ENCODE assay signal across 12 cellular contexts in genomic region chr1:220894025-220894923, GRCh38. TPM values are rescaled to one million over a fixed set of nuclear protein-coding genes. Genes with fewer than 3 reads are reported as not detected.
DNase-seq lines count a peak whose midpoint lies in the region; ATAC-seq, FAIRE-seq and TF ChIP-seq lines count a peak whose summit lies in the region.
"Had no signal": no experiment of that assay in that cellular context is flagged by ENCODE, and none has a peak within 500 bp of the region (broad histone marks: within the 10 kb centered on the region; RNA-seq: fewer than 3 reads in every experiment).

No MANE protein-coding gene starts in this region.

- H3K9me3 ChIP-seq in left lung = no peaks in the 10 kb centered on the region
- H3K9me3 ChIP-seq in skeletal muscle tissue (ENCODE audit: control insufficient read depth in 3 of 3, low read length in 3 of 3) = no peaks in the 10 kb centered on the region

- H3K27ac Mint-ChIP-seq in HFFc6 = no peak overlapping the region
- no peak overlapping the region for H3K27ac Mint-ChIP-seq in dendritic cell treated with granulocyte-macrophage colony-stimulating factor and Interleukin-4, amounts not matched to agents 40 ng/mL and 50 ng/mL, for 4 days

- no peak for FAIRE-seq in H54 (lab: Jason Lieb, UNC)
- FAIRE-seq: islet of Langerhans had no signal

- peaks cover 6% of the 10 kb centered on the region for H3K4me1 Mint-ChIP-seq in HFFc6 (ENCODE audit: low read depth)
- H3K4me1 Mint-ChIP-seq in dendritic cell treated with granulocyte-macrophage colony-stimulating factor and Interleukin-4, amounts not matched to agents 40 ng/mL and 50 ng/mL, for 4 days (ENCODE audit: low read depth) = peaks cover 37% of the 10 kb centered on the region

- TF ChIP-seq POLR2A in H54 (IDR thresholded peaks at IDR 0.05; ENCODE audit: low read depth, low read length) = no peak

- peak overlapping the region in 1 of 3 donors; percentile 45 for H3K9ac ChIP-seq in skeletal muscle tissue (ENCODE audit: low read depth in 1 of 3, low read length in 3 of 3)

- H3K4me3 ChIP-seq in left lung (peak overlapping the region; percentile 7 to 30), skeletal muscle tissue (ENCODE audit: low read length in 3 of 3) (peak overlapping the region; percentile 64 to 72 (median 67))

- no peak overlapping the region for H3K27ac ChIP-seq in left lung
- H3K27ac ChIP-seq in skeletal muscle tissue (ENCODE audit: low read depth, low read length) = no peak overlapping the region

- intact Hi-C loops in dendritic cell treated with granulocyte-macrophage colony-stimulating factor and Interleukin-4, amounts not matched to agents 40 ng/mL and 50 ng/mL, for 4 days (cut with micrococcal nuclease) = no loop called here
- intact Hi-C loops in left lung (cut with DNase I) = no loop called here

- peak; percentile 29 for ATAC-seq in left lung

- H3K36me3 Mint-ChIP-seq in HFFc6 (ENCODE audit: low read depth) = peaks cover 23% of the 10 kb centered on the region
- no peaks in the 10 kb centered on the region for H3K36me3 Mint-ChIP-seq in dendritic cell treated with granulocyte-macrophage colony-stimulating factor and Interleukin-4, amounts not matched to agents 40 ng/mL and 50 ng/mL, for 4 days (ENCODE audit: low read depth)

- peak overlapping the region; percentile 37; the same call in 1 of the 2 replicates for H3K4me3 Mint-ChIP-seq in HFFc6
- H3K4me3 Mint-ChIP-seq in dendritic cell treated with granulocyte-macrophage colony-stimulating factor and Interleukin-4, amounts not matched to agents 40 ng/mL and 50 ng/mL, for 4 days = peak overlapping the region; percentile 64

- TF ChIP-seq CTCF in HFFc6 (IDR thresholded peaks at IDR 0.05) = no peak
- TF ChIP-seq CTCF in left lung (IDR thresholded peaks at IDR 0.05) = no peak
- TF ChIP-seq CTCF in GM10266 (IDR thresholded peaks at IDR 0.05; ENCODE audit: control insufficient read depth, insufficient read depth, low read depth, missing control alignments) = no peak

- H3K27me3 ChIP-seq in left lung (peaks cover 53 to 82% of the 10 kb centered on the region in 2 donors), skeletal muscle tissue (ENCODE audit: control insufficient read depth in 3 of 3, insufficient read depth in 3 of 3, low read length in 3 of 3) (peaks cover 59 to 64% (median 63%) of the 10 kb centered on the region in 3 donors)

- H3K27me3 Mint-ChIP-seq in HFFc6 (ENCODE audit: insufficient read depth) = peaks cover 6% of the 10 kb centered on the region; the same call in 1 of the 2 replicates
- H3K27me3 Mint-ChIP-seq in dendritic cell treated with granulocyte-macrophage colony-stimulating factor and Interleukin-4, amounts not matched to agents 40 ng/mL and 50 ng/mL, for 4 days = peaks cover 87% of the 10 kb centered on the region

- H3K36me3 ChIP-seq in left lung = no peaks in the 10 kb centered on the region
- H3K36me3 ChIP-seq in skeletal muscle tissue (ENCODE audit: control insufficient read depth in 3 of 3, insufficient read depth in 3 of 3, low read length in 3 of 3) = no peaks in the 10 kb centered on the region

- DNase-seq in HFFc6 (no peak), left lung (peak in 1 of 2 donors; percentile 82), GM10266 (ENCODE audit: extremely low spot score) (no peak), H54 (ENCODE audit: insufficient read length, low spot score) (no peak), nucleus accumbens (lab: John Stamatoyannopoulos, UW) (no peak)
- DNase-seq in activated naive CD4-positive, alpha-beta T cell treated with anti-CD3 and anti-CD28 coated beads, Interleukin-2, amount 50 U/mL, for 16 hours = no peak
- DNase-seq: amygdala, NCI-H510A treated with DMSO at 0.1 percent for 48 hours had no signal

- peaks cover 13% of the 10 kb centered on the region for H3K9me3 Mint-ChIP-seq in HFFc6
- H3K9me3 Mint-ChIP-seq in dendritic cell treated with granulocyte-macrophage colony-stimulating factor and Interleukin-4, amounts not matched to agents 40 ng/mL and 50 ng/mL, for 4 days = no peaks in the 10 kb centered on the region

- H3K4me1 ChIP-seq in left lung = peaks cover 6 to 30% of the 10 kb centered on the region in 2 donors
- H3K4me1 ChIP-seq in skeletal muscle tissue (ENCODE audit: control insufficient read depth in 3 of 3, insufficient read depth in 3 of 3, low read length in 3 of 3) = peaks cover 9 to 19% (median 14%) of the 10 kb centered on the region in 3 donors

RNA-seq across cellular contexts. Expression of gene HLX, which starts 15.0 kb away (rescaled TPM):
- 10 to 100 TPM in 5 of 6 experiments, 1 to 10 TPM in 1; 9.9 to 14.3 (median 11.3) TPM for total RNA-seq in HFFc6 (2021; fragmentation: NEBNext Ultra II Directional; extraction: Animal tissue kit (Norgen Biotek cat#: 25700))
- total RNA-seq in left lung (10 to 100 TPM; 15.4 to 22.6 TPM), skeletal muscle tissue (9.9 TPM)
- total RNA-seq: G401 had no signal
